9 cellular contexts compared by ENCODE assay signal in the genomic region with DNA sequence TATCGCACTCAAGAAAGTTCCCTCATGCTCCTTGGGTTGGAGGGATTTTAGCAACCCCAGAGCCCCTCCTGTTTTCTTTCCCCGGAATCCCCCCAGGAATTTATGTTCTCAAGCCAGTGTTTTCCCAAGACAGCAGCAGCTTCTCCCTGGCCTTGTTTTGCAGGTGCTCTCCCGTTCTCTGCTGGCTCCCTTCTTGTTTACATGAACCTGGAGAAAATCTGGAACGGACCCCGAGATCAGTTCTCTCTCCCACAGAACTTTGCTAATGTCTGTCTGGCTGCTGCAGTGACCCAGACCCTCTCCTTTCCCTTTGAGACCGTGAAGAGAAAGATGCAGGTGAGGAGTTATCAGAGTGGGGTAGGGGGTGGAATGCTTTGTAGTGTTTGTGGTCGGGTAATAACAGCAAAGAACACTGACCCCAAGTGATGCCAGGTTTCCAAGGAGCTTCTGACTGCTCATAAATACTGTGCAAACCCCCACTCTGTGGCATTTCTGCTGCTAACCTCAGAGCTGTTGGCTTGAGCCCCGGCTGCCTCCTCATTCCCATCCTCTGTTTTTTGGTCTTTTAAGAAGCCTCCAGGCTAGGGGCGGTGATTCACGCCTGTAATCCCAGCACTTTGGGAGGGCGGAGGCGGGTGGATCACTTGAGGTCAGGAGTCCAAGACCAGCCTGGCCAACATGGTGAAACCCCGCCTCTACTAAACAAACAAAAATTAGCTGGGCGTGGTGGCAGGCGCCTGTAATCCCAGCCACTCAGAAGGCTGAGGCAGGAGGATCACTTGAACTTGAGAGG. TPM values are rescaled to one million over a fixed set of nuclear protein-coding genes. Genes with fewer than 3 reads are reported as not detected.
A peak's percentile ranks its signal among the peaks of the same experiment; 100 is the strongest.
DNase-seq lines count a peak whose midpoint lies in the region; ATAC-seq and TF ChIP-seq lines count a peak whose summit lies in the region.
"Had no signal": no experiment of that assay in that cellular context is flagged by ENCODE, and none has a peak within 500 bp of the region (broad histone marks: within the 10 kb centered on the region; RNA-seq: fewer than 3 reads in every experiment).

No MANE protein-coding gene starts in this region.

- TF ChIP-seq CTCF in epithelial cell of esophagus (IDR thresholded peaks at IDR 0.05; ENCODE audit: insufficient read depth, low read depth, low read length, missing control alignments), result no peak

- in situ Hi-C loops in Caki2 (cut with HindIII; ENCODE audit: low pct_unique_long_range_greater_than_20kb, low sequenced_read_pairs), result no loop called here

- H3K27ac ChIP-seq in effector memory CD4-positive, alpha-beta T cell (ENCODE audit: insufficient read depth, low read length, poor library complexity, severe bottlenecking), result no peak overlapping the region

- H3K9me3 ChIP-seq in effector memory CD4-positive, alpha-beta T cell (ENCODE audit: control insufficient read depth, low read length), result no peaks in the 10 kb centered on the region

- DNase-seq in Caki2 (ENCODE audit: low read depth), result peak; percentile 76
- peak; percentile 54 for DNase-seq in NCI-H460 (ENCODE audit: extremely low read depth, low read depth)
- DNase-seq in epithelial cell of esophagus (ENCODE audit: low read depth), result peak; percentile 55
- DNase-seq in posterior vena cava (ENCODE audit: low spot score), result peak; percentile 88
- DNase-seq in effector memory CD4-positive, alpha-beta T cell, result no peak
- no peak for DNase-seq in NCI-H2171 (lab: John Stamatoyannopoulos, UW)
- no peak for DNase-seq in NCI-H1436 (lab: John Stamatoyannopoulos, UW)
- DNase-seq: NCI-H187 treated with DMSO at 0.1 percent for 48 hours had no signal

- intact Hi-C loops in posterior vena cava (cut with DNase I), result no loop called here

- H3K4me1 ChIP-seq in effector memory CD4-positive, alpha-beta T cell (ENCODE audit: control insufficient read depth, insufficient read depth, low read length, poor library complexity, severe bottlenecking), result no peaks in the 10 kb centered on the region

- no peaks in the 10 kb centered on the region for H3K36me3 ChIP-seq in effector memory CD4-positive, alpha-beta T cell (ENCODE audit: control insufficient read depth, insufficient read depth, low read length)

- H3K4me3 ChIP-seq in epithelial cell of esophagus (ENCODE audit: low read length), result no peak overlapping the region
- H3K4me3 ChIP-seq in effector memory CD4-positive, alpha-beta T cell (ENCODE audit: insufficient read depth, low read depth, low read length, poor library complexity, severe bottlenecking), result no peak overlapping the region

- H3K27me3 ChIP-seq in effector memory CD4-positive, alpha-beta T cell (replicated peaks; ENCODE audit: control insufficient read depth, insufficient read depth, low read length, poor library complexity, severe bottlenecking), result no peaks in the 10 kb centered on the region

- ATAC-seq in GM18520 (IDR thresholded peaks at IDR 0.05; ENCODE audit: unreplicated experiment), result no peak

RNA-seq across cellular contexts. Expression of gene SLC25A43, which starts 11.1 kb away (rescaled TPM):
- total RNA-seq in Caki2 (2014; rRNA removed; shearing (Covaris generic); ENCODE audit: low replicate concordance), result 17.0 and 24.8 TPM in 2 replicates
- total RNA-seq in NCI-H460 (2014; rRNA removed; shearing (Covaris generic)), result 44.5 and 45.8 TPM in 2 replicates
- 20.7 and 32.1 TPM in 2 replicates for polyA plus RNA-seq in NCI-H460 (2014; cell fraction: nucleus; rRNA removed)
- total RNA-seq in posterior vena cava, result 10 to 100 TPM; 14.0 to 14.7 TPM

RNA-seq across cellular contexts. Expression of gene SLC25A5, which starts 58.0 kb away (rescaled TPM):
- total RNA-seq in Caki2 (2014; rRNA removed; shearing (Covaris generic); ENCODE audit: low replicate concordance), result 37.5 and 59.0 TPM in 2 replicates
- 695 and 806 TPM in 2 replicates for total RNA-seq in NCI-H460 (2014; rRNA removed; shearing (Covaris generic))
- polyA plus RNA-seq in NCI-H460 (2014; cell fraction: nucleus; rRNA removed), result 487 and 589 TPM in 2 replicates
- 100 to 1,000 TPM; 134 to 150 TPM for total RNA-seq in posterior vena cava

Comparison
In these comparisons a context has a peak if more than half of its experiments do, and no peak if none do; other contexts are left out.
1. DNase-seq: peak in Caki2 (single experiment), NCI-H460 (single experiment), epithelial cell of esophagus (single experiment) and posterior vena cava (single experiment); none in effector memory CD4-positive, alpha-beta T cell (0 of 3), NCI-H2171 (single experiment) and NCI-H1436 (single experiment).